1 cellular context compared by ENCODE assay signal in genomic region chr9:129336601-129337286, GRCh38.
TF ChIP-seq lines count a peak whose summit lies in the region.

No MANE protein-coding gene starts in this region.

TF ChIP-seq in H1, 55 proteins besides CTCF, POLR2A, EP300 and RAD21:
- TF ChIP-seq SP1 (IDR thresholded peaks at IDR 0.05; ENCODE audit: low read depth, low read length) (no peak), E2F6 (IDR thresholded peaks at IDR 0.05) (peak; percentile 47; the same call in 1 of the 2 replicates), BACH1 (IDR thresholded peaks at IDR 0.05; ENCODE audit: low read length) (peak; percentile 12; the same call in 1 of the 2 replicates), PHF8 (conservative IDR thresholded peaks at IDR 0.05; ENCODE audit: low read depth, low read length) (0 out of 2 replicates have a peak, but pooled peaks have one; percentile 29), SIRT6 (IDR thresholded peaks at IDR 0.05; ENCODE audit: low read length) (no peak), CREB1 (IDR thresholded peaks at IDR 0.05) (peak; percentile 66), YY1 (IDR thresholded peaks at IDR 0.05; ENCODE audit: low read depth, low read length) (no peak), KDM4A (IDR thresholded peaks at IDR 0.05; ENCODE audit: low read depth, low read length, severe bottlenecking) (peak; percentile 56), ASH2L (IDR thresholded peaks at IDR 0.05; ENCODE audit: low read length) (peak; percentile 75)
